ENCODE assay signal across 18 cellular contexts in the genomic region with DNA sequence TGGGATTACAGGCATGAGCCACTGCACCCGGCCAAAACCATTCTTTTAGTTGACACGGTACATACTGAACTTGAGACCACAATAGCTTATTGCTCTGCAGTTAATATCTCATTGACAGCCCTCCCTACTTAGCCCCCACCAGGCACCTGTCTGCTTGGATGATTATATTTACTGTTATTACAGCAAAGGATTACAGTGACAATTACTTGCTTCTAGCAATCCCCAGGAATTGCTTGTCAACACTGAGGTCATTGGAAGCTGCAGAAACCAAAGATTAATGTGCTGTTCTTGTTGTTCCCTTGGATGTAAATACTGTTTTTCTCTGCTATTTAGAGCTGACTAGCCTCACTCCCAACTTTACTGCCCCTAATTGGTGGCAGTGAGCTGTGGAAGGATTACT.
"Had no signal": no experiment of that assay in that cellular context is flagged by ENCODE, and none has a peak within 500 bp of the region (broad histone marks: within the 10 kb centered on the region; RNA-seq: fewer than 3 reads in every experiment).

No MANE protein-coding gene starts in this region.

- H3K4me1 ChIP-seq: parathyroid adenoma, thyroid gland had no signal

- H3K27ac Mint-ChIP-seq: activated CD4-positive, alpha-beta T cell treated with anti-CD3 and anti-CD28 coated beads, Interleukin-2, amount 10 ng/mL, durations not matched to agents 24 days and 14 days; activated naive CD4-positive, alpha-beta T cell treated with anti-CD3 and anti-CD28 coated beads for 36 hours; immature natural killer cell had no signal

- H3K9me3 Mint-ChIP-seq: immature natural killer cell had no signal

- H3K9ac ChIP-seq: parathyroid adenoma had no signal

- H3K79me2 ChIP-seq: parathyroid adenoma had no signal

- H2AFZ ChIP-seq: parathyroid adenoma had no signal

- H3K27me3 Mint-ChIP-seq: activated CD4-positive, alpha-beta T cell treated with anti-CD3 and anti-CD28 coated beads, Interleukin-2, amount 10 ng/mL, durations not matched to agents 24 days and 14 days; naive thymus-derived CD8-positive, alpha-beta T cell had no signal

- H3K4me3 Mint-ChIP-seq: activated CD4-positive, alpha-beta T cell treated with anti-CD3 and anti-CD28 coated beads, Interleukin-2, amount 10 ng/mL, durations not matched to agents 24 days and 14 days; activated naive CD4-positive, alpha-beta T cell treated with anti-CD3 and anti-CD28 coated beads for 36 hours; activated T-cell treated with anti-CD3 and anti-CD28 coated beads, Interleukin-2, amount 50 U/mL, for 4 hours; brain; immature natural killer cell had no signal

- H3K27ac ChIP-seq: parathyroid adenoma, thyroid gland had no signal

- H3K4me3 ChIP-seq: dorsolateral prefrontal cortex, mucosa of descending colon, thyroid gland had no signal

- H3K27me3 ChIP-seq: dorsolateral prefrontal cortex, thyroid gland had no signal

- DNase-seq: activated CD4-positive, alpha-beta T cell treated with anti-CD3 and anti-CD28 coated beads, Interleukin-2, amount 10 ng/mL, durations not matched to agents 24 days and 14 days; activated CD4-positive, CD25-positive, alpha-beta regulatory T cell; activated CD8-positive, alpha-beta memory T cell treated with anti-CD3 and anti-CD28 coated beads, Interleukin-2, amount 50 U/mL, for 4 hours; activated naive CD4-positive, alpha-beta T cell treated with anti-CD3 and anti-CD28 coated beads for 36 hours; activated T-cell treated with anti-CD3 and anti-CD28 coated beads, Interleukin-2, amount 50 U/mL, for 4 hours; anterior cingulate cortex; caudate nucleus; dorsolateral prefrontal cortex; immature natural killer cell; left ventricle myocardium superior; mucosa of descending colon; naive thymus-derived CD8-positive, alpha-beta T cell; retina; stimulated activated naive CD4-positive, alpha-beta T cell; T1000; thyroid gland had no signal

- H3K9me3 ChIP-seq: mucosa of descending colon, thyroid gland had no signal

- ATAC-seq: activated T-cell treated with anti-CD3 and anti-CD28 coated beads, Interleukin-2, amount 50 U/mL, for 4 hours; left ventricle myocardium superior; mucosa of descending colon; naive thymus-derived CD8-positive, alpha-beta T cell had no signal
